In the genomic region with DNA sequence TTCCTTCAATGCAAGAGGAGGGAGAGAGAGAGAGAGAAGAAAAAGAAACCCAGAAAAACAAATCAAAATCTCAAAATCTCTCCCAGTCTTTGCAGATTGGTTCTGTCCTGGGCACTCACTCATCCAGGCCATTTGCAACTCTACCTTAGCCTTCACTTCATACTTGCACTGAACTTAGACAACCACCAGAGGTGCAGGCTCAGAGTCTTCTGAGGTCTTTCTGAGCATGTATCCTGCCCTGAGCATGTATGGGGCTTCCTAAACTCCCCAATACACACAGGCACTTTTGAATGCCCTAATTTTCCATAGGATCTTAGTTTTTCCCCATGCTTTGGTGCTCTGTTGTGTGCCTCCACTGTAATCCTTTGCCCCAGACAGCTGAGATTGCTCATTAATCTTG, we compare ENCODE assay signal across 1 cellular context.
TF ChIP-seq lines count a peak whose summit lies in the region.

No MANE protein-coding gene starts in this region.

TF ChIP-seq in GM12878, 131 proteins besides CTCF, POLR2A, EP300 and RAD21:
- TF ChIP-seq HDGF (IDR thresholded peaks at IDR 0.05), result no peak
- no peak for TF ChIP-seq RBBP5 (conservative IDR thresholded peaks at IDR 0.05)
- TF ChIP-seq ZSCAN29 (IDR thresholded peaks at IDR 0.05), result no peak
